17 cellular contexts compared by ENCODE assay signal in the genomic region with DNA sequence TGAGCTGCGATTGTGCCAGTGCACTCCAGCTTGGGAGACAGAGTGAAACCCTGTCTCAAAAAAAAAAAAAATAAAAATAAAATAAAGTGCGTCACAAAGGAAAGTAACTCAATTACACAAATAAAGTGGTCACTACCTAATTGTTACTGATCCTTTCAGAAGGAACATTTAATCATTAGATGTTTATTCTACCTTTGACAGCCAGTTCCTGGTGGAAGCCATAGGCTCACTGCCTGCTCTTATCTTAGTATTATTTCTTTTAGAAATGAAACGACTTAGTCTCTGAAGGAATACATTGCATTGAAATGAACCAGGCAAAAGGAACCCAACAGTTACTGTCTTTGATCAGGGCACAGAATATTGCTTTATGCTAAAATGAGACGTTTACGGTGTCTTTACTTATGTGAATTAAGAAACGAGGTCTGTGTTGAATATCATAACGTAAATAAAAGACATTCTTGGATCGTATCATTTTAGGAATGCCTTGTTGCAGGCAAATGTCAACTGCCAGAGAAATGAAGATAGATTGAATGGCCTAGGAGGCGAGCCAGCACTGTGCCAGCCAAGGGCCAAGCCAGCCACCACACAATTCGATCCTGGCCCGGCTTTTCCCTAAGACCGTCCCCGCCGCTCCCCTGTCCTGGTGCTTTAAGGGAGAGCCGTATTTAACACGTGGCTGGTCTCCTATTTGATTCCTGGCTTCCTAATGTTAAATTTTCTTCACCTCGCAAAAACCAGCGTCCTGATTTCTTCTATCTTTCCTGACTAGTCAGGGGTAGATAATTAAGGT.
DNase-seq lines count a peak whose midpoint lies in the region; ATAC-seq and TF ChIP-seq lines count a peak whose summit lies in the region.
"Had no signal": no experiment of that assay in that cellular context is flagged by ENCODE, and none has a peak within 500 bp of the region (broad histone marks: within the 10 kb centered on the region; RNA-seq: fewer than 3 reads in every experiment).

No MANE protein-coding gene starts in this region.

- H3K4me3 ChIP-seq in MG63 (no peak overlapping the region), gastroesophageal sphincter (peak overlapping the region; percentile 22 to 30), mucosa of stomach (ENCODE audit: low read length) (no peak overlapping the region), tibial artery (peak overlapping the region; percentile 12 to 30)

- TF ChIP-seq CTCF in gastroesophageal sphincter (IDR thresholded peaks at IDR 0.05): no peak
- no peak for TF ChIP-seq CTCF in tibial artery (IDR thresholded peaks at IDR 0.05)

- H3K27me3 ChIP-seq in MG63 (no peaks in the 10 kb centered on the region), gastroesophageal sphincter (no peaks in the 10 kb centered on the region), mucosa of stomach (ENCODE audit: control insufficient read depth, insufficient read depth, low read length) (no peaks in the 10 kb centered on the region), tibial artery (no peaks in the 10 kb centered on the region)

- 37 to 52% methylated on average over 11 to 17 of the region's 18 CpGs for WGBS in gastroesophageal sphincter (ENCODE audit: low coverage in 1 of 2), 2 donors

- ATAC-seq in gastroesophageal sphincter: no peak
- ATAC-seq in GM21447 (IDR thresholded peaks at IDR 0.05; ENCODE audit: unreplicated experiment): no peak
- ATAC-seq: HepG2 had no signal

- H3K4me1 ChIP-seq in gastroesophageal sphincter (peaks cover 0 to 26% (median 0%) of the 10 kb centered on the region in 3 donors), mucosa of stomach (ENCODE audit: control insufficient read depth, insufficient read depth, low read length) (peaks cover 6% of the 10 kb centered on the region), tibial artery (peaks cover 0 to 37% (median 1%) of the 10 kb centered on the region in 4 donors)

- H3K9ac ChIP-seq in mucosa of stomach (ENCODE audit: low read length): peak overlapping the region; percentile 30
- H3K9ac ChIP-seq: KMS-11 had no signal

- H3K27ac ChIP-seq in gastroesophageal sphincter (peak overlapping the region in 3 of 4 donors; percentile 27 to 66 (median 53)), tibial artery (peak overlapping the region; percentile 61 to 68)
- H3K27ac ChIP-seq: KMS-11 had no signal

- no peaks in the 10 kb centered on the region for H3K36me3 ChIP-seq in MG63
- no peaks in the 10 kb centered on the region for H3K36me3 ChIP-seq in gastroesophageal sphincter
- no peaks in the 10 kb centered on the region for H3K36me3 ChIP-seq in mucosa of stomach (ENCODE audit: control insufficient read depth, insufficient read depth, low read length)
- no peaks in the 10 kb centered on the region for H3K36me3 ChIP-seq in tibial artery

- intact Hi-C loops in tibial artery (cut with DNase I; ENCODE audit: low total_unique reads): no loop called here

- H3K9me3 ChIP-seq in MG63 (no peaks in the 10 kb centered on the region), gastroesophageal sphincter (no peaks in the 10 kb centered on the region), mucosa of stomach (ENCODE audit: control insufficient read depth, low read length) (no peaks in the 10 kb centered on the region), tibial artery (no peaks in the 10 kb centered on the region)

- peak; percentile 29 for DNase-seq in MG63
- DNase-seq in tibial artery: no peak
- no peak for DNase-seq in NCI-H2107 treated with DMSO at 0.1 percent for 48 hours (lab: John Stamatoyannopoulos, UW; ENCODE audit: unreplicated experiment)
- no peak for DNase-seq in UCSD-AML1 (lab: John Stamatoyannopoulos, UW; ENCODE audit: unreplicated experiment)
- DNase-seq: ACHN; CD4-positive, alpha-beta T cell; DND-41; GDM1; NCI-H1105 treated with DMSO at 0.1 percent for 48 hours; NCI-H187 treated with DMSO at 0.1 percent for 48 hours; NCI-H2171; NCI-H774 had no signal

- TF ChIP-seq POLR2A in gastroesophageal sphincter (IDR thresholded peaks at IDR 0.05): no peak

- TF ChIP-seq EP300 in gastroesophageal sphincter (IDR thresholded peaks at IDR 0.05): no peak

Comparison
In these comparisons a context has a peak if more than half of its experiments do, and no peak if none do; other contexts are left out.
1. H3K4me3 ChIP-seq: peak in gastroesophageal sphincter (2 of 2) and tibial artery (2 of 2); none in MG63 (single experiment) and mucosa of stomach (single experiment).